In the genomic region with DNA sequence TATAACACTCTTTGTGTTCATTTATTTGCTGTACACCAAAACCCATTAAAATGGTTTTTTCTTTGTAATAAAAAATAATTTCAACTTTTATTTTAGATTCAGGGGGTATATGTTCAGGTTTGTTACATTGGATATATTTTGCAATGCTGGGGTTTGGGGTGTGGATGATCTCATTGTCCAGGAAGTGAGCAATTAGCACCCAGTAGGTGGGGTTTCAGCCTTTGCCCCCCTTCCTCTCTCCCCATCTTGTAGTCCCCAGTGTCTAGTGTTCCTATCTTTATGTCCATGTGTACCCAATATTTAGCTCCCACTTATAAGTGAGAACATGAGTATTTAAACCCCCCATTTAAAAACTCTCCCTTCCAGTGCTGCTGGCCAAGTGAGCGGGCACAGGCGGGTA, we compare ENCODE assay signal across 16 cellular contexts.
DNase-seq lines count a peak whose midpoint lies in the region; ATAC-seq and TF ChIP-seq lines count a peak whose summit lies in the region.
"Had no signal": no experiment of that assay in that cellular context is flagged by ENCODE, and none has a peak within 500 bp of the region (broad histone marks: within the 10 kb centered on the region; RNA-seq: fewer than 3 reads in every experiment).

No MANE protein-coding gene starts in this region.

- no peaks in the 10 kb centered on the region for H3K27me3 Mint-ChIP-seq in natural killer cell (ENCODE audit: low read depth in 2 of 2)

- H3K4me1 ChIP-seq in tibial artery, result peaks cover 0 to 16% (median 12%) of the 10 kb centered on the region in 4 donors
- H3K4me1 ChIP-seq: BLaER1 had no signal

- H3K9me3 Mint-ChIP-seq in natural killer cell, result peaks cover 0 to 2% of the 10 kb centered on the region in 2 donors

- peak overlapping the region in 1 of 2 donors; percentile 75 for H3K27ac Mint-ChIP-seq in natural killer cell
- H3K27ac Mint-ChIP-seq: HFFc6 had no signal

- H3K36me3 ChIP-seq in tibial artery, result no peaks in the 10 kb centered on the region
- H3K36me3 ChIP-seq: BLaER1 had no signal

- no peaks in the 10 kb centered on the region for H3K27me3 ChIP-seq in tibial artery
- H3K27me3 ChIP-seq: BLaER1 had no signal

- TF ChIP-seq CTCF in coronary artery (IDR thresholded peaks at IDR 0.05), result no peak
- TF ChIP-seq CTCF in natural killer cell (IDR thresholded peaks at IDR 0.05), result no peak
- TF ChIP-seq CTCF in tibial artery (IDR thresholded peaks at IDR 0.05), result no peak

- no peaks in the 10 kb centered on the region for H3K36me3 Mint-ChIP-seq in natural killer cell
- H3K36me3 Mint-ChIP-seq: CD8-positive, alpha-beta memory T cell had no signal

- intact Hi-C loops in natural killer cell (cut with micrococcal nuclease) (no loop called here), tibial artery (cut with DNase I; ENCODE audit: low total_unique reads) (no loop called here)

- ATAC-seq in natural killer cell, result peak; percentile 60 to 91 (median 71)
- ATAC-seq in GM19397 (IDR thresholded peaks at IDR 0.05; ENCODE audit: unreplicated experiment), result no peak

- peaks cover 25 to 31% of the 10 kb centered on the region in 2 donors for H3K4me1 Mint-ChIP-seq in natural killer cell

- H3K27ac ChIP-seq in coronary artery (peak overlapping the region; percentile 76 to 86), tibial artery (peak overlapping the region; percentile 64 to 76)
- H3K27ac ChIP-seq: 22Rv1, BLaER1 had no signal

- H3K9me3 ChIP-seq in tibial artery, result no peaks in the 10 kb centered on the region
- H3K9me3 ChIP-seq: BLaER1 had no signal

- no peak overlapping the region for H3K4me3 Mint-ChIP-seq in natural killer cell
- H3K4me3 Mint-ChIP-seq: CD8-positive, alpha-beta memory T cell; HFFc6 had no signal

- H3K4me3 ChIP-seq in coronary artery (no peak overlapping the region), tibial artery (no peak overlapping the region)
- H3K4me3 ChIP-seq: BLaER1 had no signal

- DNase-seq in NK-92 treated with Interleukin-12 subunit alpha and Interleukin-12 subunit beta, amount 100 ng/mL, for 24 hours (lab: John Stamatoyannopoulos, UW), result peak; percentile 31
- no peak for DNase-seq in NK-92 (lab: John Stamatoyannopoulos, UW; ENCODE audit: unreplicated experiment)
- no peak for DNase-seq in coronary artery (ENCODE audit: low spot score)
- DNase-seq in natural killer cell, result no peak
- no peak for DNase-seq in tibial artery
- DNase-seq in stimulated activated CD4-positive, alpha-beta T cell treated with anti-CD3 and anti-CD28 coated beads, Interleukin-15, amount 100 ng/mL, for 24 hours, result no peak
- DNase-seq in COLO668 (lab: John Stamatoyannopoulos, UW; ENCODE audit: unreplicated experiment), result no peak
- DNase-seq: AML-193; CD8-positive, alpha-beta memory T cell; DMS53; GF-D8; HCEC 1CT; HFFc6 had no signal
